1 cellular context compared by ENCODE assay signal in genomic region chr3:79515072-79515471, GRCh38.
TF ChIP-seq lines count a peak whose summit lies in the region.

No MANE protein-coding gene starts in this region.

TF ChIP-seq in H1, 55 proteins besides CTCF, POLR2A, EP300 and RAD21:
- TF ChIP-seq TBP (IDR thresholded peaks at IDR 0.05; ENCODE audit: low read depth, low read length) = no peak
- TF ChIP-seq E2F6 (IDR thresholded peaks at IDR 0.05) = no peak
- no peak for TF ChIP-seq CHD2 (IDR thresholded peaks at IDR 0.05; ENCODE audit: low read length)
- TF ChIP-seq SP2 (IDR thresholded peaks at IDR 0.05; ENCODE audit: low read length) = no peak
- TF ChIP-seq CREB1 (IDR thresholded peaks at IDR 0.05) = no peak
- TF ChIP-seq GABPA (IDR thresholded peaks at IDR 0.05; ENCODE audit: borderline replicate concordance, insufficient read depth, low read length) = no peak
- TF ChIP-seq TAF7 (optimal IDR thresholded peaks at IDR 0.05; ENCODE audit: borderline replicate concordance, low read depth, low read length) = no peak
- no peak for TF ChIP-seq CHD7 (IDR thresholded peaks at IDR 0.05; ENCODE audit: insufficient replicate concordance, low read length)
- TF ChIP-seq ZNF274 (IDR thresholded peaks at IDR 0.05; ENCODE audit: borderline replicate concordance, extremely low read depth, low read length) = no peak
- no peak for TF ChIP-seq POLR2AphosphoS5 (IDR thresholded peaks at IDR 0.05; ENCODE audit: low read depth, low read length)
- TF ChIP-seq KDM5A (IDR thresholded peaks at IDR 0.05; ENCODE audit: low read length) = no peak
- no peak for TF ChIP-seq ATF2 (IDR thresholded peaks at IDR 0.05; ENCODE audit: low read length)
- no peak for TF ChIP-seq ATF3 (IDR thresholded peaks at IDR 0.05; ENCODE audit: insufficient read depth, low read depth, low read length)
- no peak for TF ChIP-seq SIX5 (IDR thresholded peaks at IDR 0.05; ENCODE audit: low read depth, low read length)
- TF ChIP-seq RBBP5 (IDR thresholded peaks at IDR 0.05; ENCODE audit: borderline replicate concordance, low read depth, low read length) = no peak
- no peak for TF ChIP-seq CEBPB (IDR thresholded peaks at IDR 0.05; ENCODE audit: low read depth, low read length)
- TF ChIP-seq SP4 (IDR thresholded peaks at IDR 0.05; ENCODE audit: low read length) = no peak
- TF ChIP-seq GTF2F1 (IDR thresholded peaks at IDR 0.05; ENCODE audit: borderline replicate concordance, low read depth, low read length) = no peak
